13 cellular contexts compared by ENCODE assay signal in the genomic region with DNA sequence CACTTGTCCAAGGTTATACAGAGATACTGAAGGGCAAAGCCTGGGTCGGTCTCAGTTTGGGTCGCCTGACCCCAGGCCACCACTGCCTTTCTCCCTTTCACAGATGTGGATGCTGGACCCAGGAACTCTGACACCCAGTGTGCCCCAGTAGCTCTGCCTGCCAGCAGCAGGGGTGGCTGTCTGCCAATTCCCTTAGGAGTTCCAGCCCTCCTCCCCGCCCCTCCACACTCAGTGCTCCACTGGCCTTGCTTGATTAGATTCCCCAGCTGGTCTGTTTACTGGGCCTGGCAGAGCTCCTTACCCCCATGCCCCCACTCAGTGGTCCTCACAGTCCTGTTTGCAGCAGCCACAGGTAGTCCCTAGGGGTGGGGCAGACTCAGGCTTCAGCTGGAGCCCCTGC.
A peak's percentile ranks its signal among the peaks of the same experiment; 100 is the strongest.
DNase-seq lines count a peak whose midpoint lies in the region; ATAC-seq and TF ChIP-seq lines count a peak whose summit lies in the region.
"Had no signal": no experiment of that assay in that cellular context is flagged by ENCODE, and none has a peak within 500 bp of the region (broad histone marks: within the 10 kb centered on the region; RNA-seq: fewer than 3 reads in every experiment).

No MANE protein-coding gene starts in this region.

- H3K36me3 ChIP-seq in breast epithelium (no peaks in the 10 kb centered on the region), endodermal cell (ENCODE audit: control insufficient read depth, insufficient read depth, low read length) (no peaks in the 10 kb centered on the region), lower lobe of right lung (no peaks in the 10 kb centered on the region), tibial artery (no peaks in the 10 kb centered on the region)

- H3K9me3 ChIP-seq in breast epithelium (no peaks in the 10 kb centered on the region), endodermal cell (ENCODE audit: control insufficient read depth, low read length) (no peaks in the 10 kb centered on the region), lower lobe of right lung (peaks cover 4% of the 10 kb centered on the region), tibial artery (peaks cover 0 to 5% (median 0%) of the 10 kb centered on the region in 3 donors)

- intact Hi-C loops in MCF 10A (cut with micrococcal nuclease) (no loop called here), breast epithelium (cut with DNase I; ENCODE audit: low total_unique reads) (no loop called here), lower lobe of right lung (cut with DNase I) (no loop called here), tibial artery (cut with DNase I; ENCODE audit: low total_unique reads) (no loop called here)

- TF ChIP-seq CTCF in MCF 10A (IDR thresholded peaks at IDR 0.05; ENCODE audit: unreplicated experiment) (no peak), breast epithelium (IDR thresholded peaks at IDR 0.05) (no peak), endodermal cell (conservative IDR thresholded peaks at IDR 0.05) (no peak), lower lobe of right lung (IDR thresholded peaks at IDR 0.05) (no peak), omental fat pad (IDR thresholded peaks at IDR 0.05) (no peak), tibial artery (IDR thresholded peaks at IDR 0.05) (no peak)

- H3K36me3 Mint-ChIP-seq in MCF 10A (ENCODE audit: insufficient read depth, unreplicated experiment) (peaks cover 4% of the 10 kb centered on the region), endodermal cell (ENCODE audit: low read depth) (no peaks in the 10 kb centered on the region)

- H3K4me1 ChIP-seq in breast epithelium (no peaks in the 10 kb centered on the region), endodermal cell (ENCODE audit: control insufficient read depth, insufficient read depth, low read length) (no peaks in the 10 kb centered on the region), lower lobe of right lung (peaks cover 8% of the 10 kb centered on the region), tibial artery (peaks cover 0 to 14% (median 12%) of the 10 kb centered on the region in 4 donors)

- 91 to 93% methylated on average over 2 to 3 of the region's 3 CpGs for WGBS in endodermal cell (ENCODE audit: insufficient coverage in 1 of 2, insufficient read length in 1 of 2), 2 experiments

- POLR2A ChIA-PET in MCF 10A (lab: Yijun Ruan, JAX): no interaction called here

- DNase-seq in MCF 10A (ENCODE audit: unreplicated experiment) (peak; percentile 44), breast epithelium (ENCODE audit: low spot score in 2 of 2) (no peak), endodermal cell (peak; percentile 32), lower lobe of right lung (no peak), omental fat pad (ENCODE audit: low spot score) (no peak), tibial artery (no peak)
- DNase-seq in activated CD4-positive, alpha-beta T cell treated with anti-CD3 and anti-CD28 coated beads, Interleukin-2, amount 50 U/mL, for 4 hours: no peak
- DNase-seq: activated naive CD8-positive, alpha-beta T cell treated with anti-CD3 and anti-CD28 coated beads, Interleukin-2, amount 10 ng/mL, durations not matched to agents 7 days and 5 days; DND-41; NCI-H2227 treated with DMSO at 0.1 percent for 48 hours; stimulated activated CD4-positive, alpha-beta T cell treated with anti-CD3 and anti-CD28 coated beads, Interleukin-15, amount 100 ng/mL, for 24 hours had no signal

- no TSS peak for BruUV-seq in MCF 10A (replicated peaks; lab: Mats Ljungman, UMichigan)

- no peak overlapping the region for H3K27ac ChIP-seq in breast epithelium
- no peak overlapping the region for H3K27ac ChIP-seq in endodermal cell (ENCODE audit: low read depth, low read length)
- no peak overlapping the region for H3K27ac ChIP-seq in lower lobe of right lung
- H3K27ac ChIP-seq in tibial artery: no peak overlapping the region

- H3K9me3 Mint-ChIP-seq in MCF 10A (ENCODE audit: unreplicated experiment) (no peaks in the 10 kb centered on the region), endodermal cell (no peaks in the 10 kb centered on the region)

- H3K27ac Mint-ChIP-seq in MCF 10A (ENCODE audit: low read depth, unreplicated experiment) (no peak overlapping the region), endodermal cell (peak overlapping the region; percentile 44)
- H3K27ac Mint-ChIP-seq: activated naive CD8-positive, alpha-beta T cell treated with anti-CD3 and anti-CD28 coated beads, Interleukin-2, amount 10 ng/mL, durations not matched to agents 7 days and 5 days had no signal

- no peak overlapping the region for H3K9ac ChIP-seq in endodermal cell (ENCODE audit: extremely low read depth, low read length, poor library complexity, severe bottlenecking)

- H3K4me1 Mint-ChIP-seq in MCF 10A (ENCODE audit: insufficient read depth, unreplicated experiment) (no peaks in the 10 kb centered on the region), endodermal cell (peaks cover 12% of the 10 kb centered on the region)
- H3K4me1 Mint-ChIP-seq: activated naive CD8-positive, alpha-beta T cell treated with anti-CD3 and anti-CD28 coated beads, Interleukin-2, amount 10 ng/mL, durations not matched to agents 7 days and 5 days had no signal

- no peak overlapping the region for H3K4me3 ChIP-seq in breast epithelium
- H3K4me3 ChIP-seq in endodermal cell (ENCODE audit: low read length): no peak overlapping the region
- H3K4me3 ChIP-seq in lower lobe of right lung: no peak overlapping the region
- H3K4me3 ChIP-seq in tibial artery: no peak overlapping the region

- no peak overlapping the region for H3K4me3 Mint-ChIP-seq in MCF 10A (ENCODE audit: unreplicated experiment)
- H3K4me3 Mint-ChIP-seq in endodermal cell: no peak overlapping the region
- H3K4me3 Mint-ChIP-seq: activated naive CD8-positive, alpha-beta T cell treated with anti-CD3 and anti-CD28 coated beads, Interleukin-2, amount 10 ng/mL, durations not matched to agents 7 days and 5 days; neural crest cell had no signal

- TF ChIP-seq POLR2A in breast epithelium (IDR thresholded peaks at IDR 0.05): no peak

- no peaks in the 10 kb centered on the region for H3K27me3 ChIP-seq in breast epithelium
- H3K27me3 ChIP-seq in endodermal cell (ENCODE audit: control insufficient read depth, insufficient read depth, low read length, poor library complexity, severe bottlenecking): no peaks in the 10 kb centered on the region
- H3K27me3 ChIP-seq in lower lobe of right lung (ENCODE audit: low read depth): no peaks in the 10 kb centered on the region
- no peaks in the 10 kb centered on the region for H3K27me3 ChIP-seq in tibial artery

- no peaks in the 10 kb centered on the region for H3K27me3 Mint-ChIP-seq in MCF 10A (ENCODE audit: insufficient read depth, unreplicated experiment)
- H3K27me3 Mint-ChIP-seq in endodermal cell (ENCODE audit: insufficient read depth): no peaks in the 10 kb centered on the region

- CTCF ChIA-PET in MCF 10A (lab: Yijun Ruan, JAX): interaction anchor here (0.5 to 1.4 kb wide), 3 partner anchors 162 to 633 kb away, joined by 3 read pairs; no protein-coding TSS in a partner anchor

- ATAC-seq in lower lobe of right lung: peak; percentile 7 to 53
- no peak for ATAC-seq in omental fat pad (ENCODE audit: low FRiP score)
- no peak for ATAC-seq in HG03097 (IDR thresholded peaks at IDR 0.05; ENCODE audit: low FRiP score, unreplicated experiment)

Comparison
In these comparisons a context has a peak if more than half of its experiments do, and no peak if none do; other contexts are left out.
1. DNase-seq: peak in MCF 10A (single experiment) and endodermal cell (single experiment); none in breast epithelium (0 of 2), lower lobe of right lung (single experiment), omental fat pad (single experiment), activated CD4-positive, alpha-beta T cell treated with anti-CD3 and anti-CD28 coated beads, Interleukin-2, amount 50 U/mL, for 4 hours (0 of 2) and tibial artery (0 of 2).
2. ATAC-seq: peak in lower lobe of right lung (2 of 2); none in omental fat pad (single experiment) and HG03097 (single experiment).